ENCODE assay signal across 8 cellular contexts in the genomic region with DNA sequence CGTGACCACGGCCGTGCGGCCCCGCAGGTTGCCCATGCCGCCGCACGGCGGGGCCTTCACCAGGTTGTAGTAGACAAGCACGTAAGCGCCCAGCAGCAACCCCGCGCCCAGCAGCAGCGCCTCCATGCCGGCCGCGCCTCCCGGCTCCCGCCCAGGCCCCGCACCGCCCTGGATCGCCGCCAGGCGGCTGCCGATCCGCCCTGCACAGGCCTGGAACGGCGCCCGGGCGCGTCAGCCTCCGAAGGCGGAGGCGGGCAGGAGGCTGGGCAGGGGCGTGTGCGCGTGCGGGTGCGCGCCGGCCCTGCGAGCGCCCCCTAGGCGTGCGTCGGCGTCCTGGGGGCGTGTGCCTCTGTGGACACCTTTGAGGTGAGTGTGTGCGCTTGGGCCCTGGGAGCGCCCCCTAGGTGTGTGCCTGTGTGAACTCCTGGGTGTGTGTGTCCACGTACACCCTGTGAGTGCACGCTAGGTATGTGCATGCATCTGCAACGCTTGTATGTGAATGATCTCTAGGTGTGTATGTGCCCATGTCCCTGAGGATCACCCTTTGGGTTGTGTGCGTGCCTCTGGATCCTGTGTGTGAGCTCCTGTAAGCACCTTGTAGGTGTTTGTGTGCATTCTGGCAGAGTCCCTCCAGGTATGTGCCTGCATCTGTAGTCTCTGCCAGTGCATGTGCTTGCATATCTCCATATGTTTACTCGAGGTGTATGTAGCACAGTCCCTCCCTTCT.
DNase-seq lines count a peak whose midpoint lies in the region; ATAC-seq lines count a peak whose summit lies in the region.

A gene with protein sequence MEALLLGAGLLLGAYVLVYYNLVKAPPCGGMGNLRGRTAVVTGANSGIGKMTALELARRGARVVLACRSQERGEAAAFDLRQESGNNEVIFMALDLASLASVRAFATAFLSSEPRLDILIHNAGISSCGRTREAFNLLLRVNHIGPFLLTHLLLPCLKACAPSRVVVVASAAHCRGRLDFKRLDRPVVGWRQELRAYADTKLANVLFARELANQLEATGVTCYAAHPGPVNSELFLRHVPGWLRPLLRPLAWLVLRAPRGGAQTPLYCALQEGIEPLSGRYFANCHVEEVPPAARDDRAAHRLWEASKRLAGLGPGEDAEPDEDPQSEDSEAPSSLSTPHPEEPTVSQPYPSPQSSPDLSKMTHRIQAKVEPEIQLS (minus strand): TSS at position 261 of the 727 bp plus-strand sequence. CDS start 135 bp downstream, at position 126.

- ATAC-seq in GM18909 (IDR thresholded peaks at IDR 0.05; ENCODE audit: poor library complexity, unreplicated experiment) (peak; percentile 87), HG03175 (IDR thresholded peaks at IDR 0.05; ENCODE audit: unreplicated experiment) (peak; percentile 83)

- H3K27ac ChIP-seq in caudate nucleus (ENCODE audit: low read depth, low read length) = peak within 1 kb of the TSS; percentile 52

- DNase-seq in AG08395 (ENCODE audit: low spot score) (peak; percentile 89), NCI-H2227 treated with DMSO at 0.1 percent for 48 hours (lab: John Stamatoyannopoulos, UW) (peak; percentile 81), caudate nucleus (lab: John Stamatoyannopoulos, UW) (peak in 53 of 61 donors; percentile 22 to 89 (median 68)), inferior parietal cortex (ENCODE audit: extremely low spot score) (peak; percentile 78)
- DNase-seq in activated CD4-positive, CD25-positive, alpha-beta regulatory T cell (lab: John Stamatoyannopoulos, UW) = peak; percentile 88 to 96 (median 94)
- peak; percentile 94 for DNase-seq in stimulated activated CD4-positive, alpha-beta T cell treated with anti-CD3 and anti-CD28 coated beads, Interleukin-12 subunit alpha, Interleukin-12 subunit beta, amount 100 ng/mL, for 4 hours

Comparison
In these comparisons a context has a peak if more than half of its experiments do, and no peak if none do; other contexts are left out.
1. Peak in every context shown above with its lines: DNase-seq, ATAC-seq and H3K27ac ChIP-seq.